7 cellular contexts compared by ENCODE assay signal in the genomic region with DNA sequence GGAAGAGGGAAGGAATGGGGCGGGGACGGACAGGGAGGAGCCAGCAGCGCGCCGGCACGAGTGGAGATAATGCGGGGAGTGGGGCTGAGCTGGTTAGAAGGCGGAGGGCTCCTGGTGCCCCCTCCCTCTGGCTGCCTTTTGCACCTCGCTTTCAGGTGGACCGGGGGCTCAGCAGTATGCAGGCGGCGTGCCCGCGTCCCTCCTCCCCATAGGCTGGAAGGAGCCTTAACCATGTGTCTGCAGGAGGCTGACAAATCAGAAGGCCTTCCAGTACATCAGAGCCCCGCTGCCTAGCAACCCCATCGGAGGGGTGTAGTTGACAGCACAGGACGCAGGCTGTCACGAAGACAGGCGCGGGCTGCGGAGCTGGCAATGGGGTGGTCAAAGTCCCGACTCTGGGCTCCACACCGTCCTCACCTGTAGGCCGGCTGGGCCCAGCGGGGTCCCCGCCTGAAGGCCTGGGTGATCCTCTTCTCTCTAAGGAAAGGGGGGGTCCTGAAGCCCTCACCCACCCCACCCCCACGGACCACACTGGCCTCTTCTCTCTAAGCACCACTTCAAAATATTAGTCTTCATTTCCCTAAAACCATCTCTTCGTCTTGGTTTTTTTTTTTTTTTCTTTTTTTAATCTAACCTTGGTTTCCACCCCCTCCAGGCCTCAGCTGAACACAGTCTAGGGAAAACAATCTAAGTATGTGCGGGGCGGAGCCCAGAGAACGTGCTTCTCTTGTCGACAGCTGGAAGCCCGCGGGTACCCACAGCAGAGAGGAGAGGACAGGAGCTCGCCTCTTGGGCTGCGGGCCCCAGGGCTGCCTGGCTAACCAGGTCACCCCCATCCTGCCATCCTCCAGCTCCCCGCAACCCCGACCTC. TPM values are rescaled to one million over a fixed set of nuclear protein-coding genes. Genes with fewer than 3 reads are reported as not detected.
DNase-seq lines count a peak whose midpoint lies in the region; ATAC-seq and TF ChIP-seq lines count a peak whose summit lies in the region.

No MANE protein-coding gene starts in this region.

- H3K4me1 ChIP-seq in spleen: peaks cover 36 to 75% (median 67%) of the 10 kb centered on the region in 6 donors

- 14 to 35% (median 26%) methylated on average over 34 to 38 of the region's 38 CpGs for WGBS in spleen, 5 donors

- DNase-seq in NCI-H1694 (lab: John Stamatoyannopoulos, UW) (peak; percentile 38), caudate nucleus (lab: John Stamatoyannopoulos, UW) (peak in 59 of 61 donors; percentile 25 to 95 (median 76)), inferior parietal cortex (ENCODE audit: extremely low spot score) (peak; percentile 73), spleen (peak; percentile 96)

- H3K27ac ChIP-seq in VCaP (peak overlapping the region; percentile 81), caudate nucleus (ENCODE audit: low read depth, low read length) (peak overlapping the region; percentile 73), spleen (peak overlapping the region; percentile 84 to 95 (median 92))

- TF ChIP-seq POLR2A in GM18505 (IDR thresholded peaks at IDR 0.05; ENCODE audit: borderline replicate concordance, extremely low read depth, insufficient read depth, insufficient read length) (peak; percentile 31), spleen (IDR thresholded peaks at IDR 0.05) (peak in 1 of 3 donors; percentile 47)

- H3K4me3 ChIP-seq in spleen: peak overlapping the region; percentile 56 to 80 (median 61)

- TF ChIP-seq CTCF in VCaP (conservative IDR thresholded peaks at IDR 0.05): no peak
- no peak for TF ChIP-seq CTCF in spleen (IDR thresholded peaks at IDR 0.05 in 8 of 11, conservative IDR thresholded peaks at IDR 0.05 in 3 of 11)

- peaks cover 0 to 23% (median 0%) of the 10 kb centered on the region in 6 donors for H3K36me3 ChIP-seq in spleen

- H3K9me3 ChIP-seq in spleen: no peaks in the 10 kb centered on the region

- H3K27me3 ChIP-seq in spleen (replicated peaks in 1 of 7): no peaks in the 10 kb centered on the region

- intact Hi-C loops in spleen (cut with DNase I; ENCODE audit: low total_unique reads): no loop called here

- peak; percentile 37 for ATAC-seq in GM18505 (IDR thresholded peaks at IDR 0.05; ENCODE audit: unreplicated experiment)
- ATAC-seq in HG02763 (IDR thresholded peaks at IDR 0.05; ENCODE audit: unreplicated experiment): peak; percentile 39

RNA-seq across cellular contexts. Expression of gene KDM2B, which starts 44.5 kb away (rescaled TPM):
- total RNA-seq in spleen: 10 to 100 TPM; 32.3 to 56.2 (median 46.5) TPM
- 10 to 100 TPM; 20.8 to 25.5 (median 24.5) TPM for polyA plus RNA-seq in spleen

Comparison
In these comparisons a context has a peak if more than half of its experiments do, and no peak if none do; other contexts are left out.
1. Peak in every context shown above with its lines: DNase-seq, ATAC-seq, H3K4me3 ChIP-seq and H3K27ac ChIP-seq.
2. DNase-seq: peak in every context shown above with its lines; median percentile 96 in spleen; 76 in caudate nucleus; 73 in inferior parietal cortex; 38 in NCI-H1694.